1 cellular context compared by ENCODE assay signal in genomic region chr13:27383104-27383921, GRCh38.
A peak's percentile ranks its signal among the peaks of the same experiment; 100 is the strongest.
TF ChIP-seq lines count a peak whose summit lies in the region.

No MANE protein-coding gene starts in this region.

TF ChIP-seq in K562, 482 proteins besides CTCF, POLR2A, EP300 and RAD21:
- no peak for TF ChIP-seq DDX20 (tag; IDR thresholded peaks at IDR 0.05; ENCODE audit: low read depth)
- no peak for TF ChIP-seq PTRF (tag; IDR thresholded peaks at IDR 0.05)
- no peak for TF ChIP-seq KDM5B (IDR thresholded peaks at IDR 0.05; ENCODE audit: insufficient replicate concordance, low read depth, low read length)
- peak; percentile 68; the same call in 1 of the 2 replicates for TF ChIP-seq HINFP (tag; conservative IDR thresholded peaks at IDR 0.05; ENCODE audit: low read depth)
- TF ChIP-seq NFXL1 (CRISPR knock-in tag; IDR thresholded peaks at IDR 0.05) = no peak
- TF ChIP-seq SIN3B (IDR thresholded peaks at IDR 0.05; ENCODE audit: low read depth) = no peak
- no peak for TF ChIP-seq SIX5 (IDR thresholded peaks at IDR 0.05; ENCODE audit: borderline replicate concordance in 1 of 2, insufficient read depth in 1 of 2, low read depth in 1 of 2, low read length in 2 of 2)
- no peak for TF ChIP-seq ARID3B (CRISPR knock-in tag; IDR thresholded peaks at IDR 0.05; ENCODE audit: borderline replicate concordance)
- TF ChIP-seq CEBPZ (IDR thresholded peaks at IDR 0.05; ENCODE audit: borderline replicate concordance, low read depth, low read length) = no peak
- no peak for TF ChIP-seq GABPB1 (CRISPR knock-in tag; IDR thresholded peaks at IDR 0.05)
- TF ChIP-seq VEZF1 (CRISPR knock-in tag; IDR thresholded peaks at IDR 0.05) = no peak
- TF ChIP-seq L3MBTL2 (IDR thresholded peaks at IDR 0.05) = 0 out of 2 replicates have a peak, but pooled peaks have one; percentile 20
- TF ChIP-seq THAP7 (CRISPR knock-in tag; IDR thresholded peaks at IDR 0.05) = no peak
- no peak for TF ChIP-seq THAP12 (CRISPR knock-in tag; IDR thresholded peaks at IDR 0.05)
- TF ChIP-seq PTTG1 (tag; IDR thresholded peaks at IDR 0.05; ENCODE audit: low read depth) = no peak
- TF ChIP-seq MEIS2 (IDR thresholded peaks at IDR 0.05; ENCODE audit: partially characterized antibody) = no peak
- TF ChIP-seq ZFP30 (CRISPR knock-in tag; IDR thresholded peaks at IDR 0.05; ENCODE audit: borderline replicate concordance) = no peak
- TF ChIP-seq MLLT1 (IDR thresholded peaks at IDR 0.05) = no peak
- no peak for TF ChIP-seq STAG1 (CRISPR knock-in tag; IDR thresholded peaks at IDR 0.05; ENCODE audit: borderline replicate concordance)
- no peak for TF ChIP-seq KDM4B (IDR thresholded peaks at IDR 0.05; ENCODE audit: borderline replicate concordance in 2 of 2, low read depth in 1 of 2)
- TF ChIP-seq CTBP1 (IDR thresholded peaks at IDR 0.05; ENCODE audit: borderline replicate concordance) = 0 out of 2 replicates have a peak, but pooled peaks have one; percentile 16
- no peak for TF ChIP-seq JUNB (CRISPR knock-in tag; conservative IDR thresholded peaks at IDR 0.05)
- TF ChIP-seq TFAM (CRISPR knock-in tag; conservative IDR thresholded peaks at IDR 0.05) = no peak
- no peak for TF ChIP-seq ZBTB5 (IDR thresholded peaks at IDR 0.05)
- TF ChIP-seq SMAD1 (IDR thresholded peaks at IDR 0.05; ENCODE audit: low read depth, low read length, partially characterized antibody) = no peak
